18 cellular contexts compared by ENCODE assay signal in the genomic region with DNA sequence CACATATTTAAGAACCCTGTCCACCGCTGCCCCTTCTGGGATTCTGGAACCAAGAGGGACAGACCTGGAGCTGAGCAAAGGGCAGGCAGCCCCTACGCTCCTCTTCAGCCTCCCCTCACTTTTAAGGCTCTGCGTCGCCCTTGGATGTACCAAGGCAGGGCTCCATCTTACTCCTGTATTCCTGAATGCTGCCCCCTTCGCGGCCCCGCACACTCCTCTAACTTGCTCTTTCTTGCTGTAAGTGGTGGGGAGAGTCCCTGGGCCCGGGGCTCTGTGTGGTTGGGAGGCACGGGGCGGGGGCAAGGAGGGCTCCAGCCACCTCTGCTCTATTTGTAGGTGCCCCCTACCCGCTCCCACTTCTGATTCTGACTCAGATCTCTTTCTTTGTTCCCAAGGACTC. TPM values are rescaled to one million over a fixed set of nuclear protein-coding genes. Genes with fewer than 3 reads are reported as not detected.
A peak's percentile ranks its signal among the peaks of the same experiment; 100 is the strongest.
DNase-seq lines count a peak whose midpoint lies in the region; ATAC-seq and TF ChIP-seq lines count a peak whose summit lies in the region.
"Had no signal": no experiment of that assay in that cellular context is flagged by ENCODE, and none has a peak within 500 bp of the region (broad histone marks: within the 10 kb centered on the region; RNA-seq: fewer than 3 reads in every experiment).

No MANE protein-coding gene starts in this region.

- no peak for TF ChIP-seq CTCF in HCT116 (IDR thresholded peaks at IDR 0.05 in 2 of 3, conservative IDR thresholded peaks at IDR 0.05 in 1 of 3; ENCODE audit: borderline replicate concordance in 1 of 3, insufficient read depth in 1 of 3, low read depth in 2 of 3, low read length in 2 of 3)
- no peak for TF ChIP-seq CTCF in MCF 10A (IDR thresholded peaks at IDR 0.05; ENCODE audit: unreplicated experiment)
- no peak for TF ChIP-seq CTCF in right lobe of liver (IDR thresholded peaks at IDR 0.05)
- no peak for TF ChIP-seq CTCF in mesothelial cell of epicardium (IDR thresholded peaks at IDR 0.05; ENCODE audit: unreplicated experiment)

- no peaks in the 10 kb centered on the region for H3K9me3 ChIP-seq in HCT116 (ENCODE audit: control insufficient read depth in 1 of 2, insufficient read depth in 1 of 2, low read depth in 1 of 2, low read length in 2 of 2)
- H3K9me3 ChIP-seq in right lobe of liver = no peaks in the 10 kb centered on the region
- H3K9me3 ChIP-seq: pancreas had no signal

- POLR2A ChIA-PET in HCT116 (lab: Charles Lee) (interaction anchor here (3.3 kb wide), 1 partner anchor 12 kb away, joined by 11 read pairs; no protein-coding TSS in a partner anchor), MCF 10A (lab: Yijun Ruan, JAX) (interaction anchor here (1.1 to 11.5 kb wide), 9 partner anchors 10 to 82 kb away, joined by 3 to 703 read pairs (median 119); a partner anchor contains a TSS)

- peak overlapping the region; percentile 41 for H3K27ac ChIP-seq in HCT116 (ENCODE audit: low read depth, low read length)
- H3K27ac ChIP-seq in right lobe of liver = peak overlapping the region in 2 of 3 donors; percentile 44 to 51
- H3K27ac ChIP-seq in skin epidermis = peak overlapping the region; percentile 24 to 89 (median 81)
- H3K27ac ChIP-seq: hepatocyte, pancreas had no signal

- 75% methylated on average over 2 of the region's 11 CpGs for WGBS in right lobe of liver (ENCODE audit: insufficient coverage, low coverage, low lambda C conversion rate, missing lambda C conversion rate)

- H3K4me1 Mint-ChIP-seq in MCF 10A (ENCODE audit: insufficient read depth, unreplicated experiment) (peaks cover 34% of the 10 kb centered on the region), mesothelial cell of epicardium (peaks cover 12% of the 10 kb centered on the region)

- DNase-seq in HCT116 (ENCODE audit: low read depth, low spot score) (no peak), MCF 10A (ENCODE audit: unreplicated experiment) (no peak), right lobe of liver (peak in 1 of 3 donors; percentile 42), mesothelial cell of epicardium (ENCODE audit: low spot score in 2 of 2, unreplicated experiment in 2 of 2) (no peak), HT-29 (ENCODE audit: low spot score) (no peak), NCI-H2081 treated with DMSO at 0.1 percent for 48 hours (lab: John Stamatoyannopoulos, UW) (no peak), mesenteric fat pad (ENCODE audit: low spot score) (no peak)
- DNase-seq: activated CD4-positive, alpha-beta T cell treated with anti-CD3 and anti-CD28 coated beads for 1 hour; CD4-positive, CD25-positive, alpha-beta regulatory T cell; Kasumi-1 had no signal

- H3K4me1 ChIP-seq in HCT116 (ENCODE audit: control insufficient read depth in 1 of 2, insufficient read depth in 2 of 2, low read length in 2 of 2) (peaks cover 27 to 50% of the 10 kb centered on the region in 2 experiments), right lobe of liver (peaks cover 0 to 7% (median 5%) of the 10 kb centered on the region in 4 donors)

- H3K36me3 ChIP-seq in HCT116 (ENCODE audit: control insufficient read depth in 1 of 2, insufficient read depth in 2 of 2, low read length in 2 of 2) (peaks cover 13 to 16% of the 10 kb centered on the region in 2 experiments), right lobe of liver (no peaks in the 10 kb centered on the region)
- H3K36me3 ChIP-seq: pancreas had no signal

- peak overlapping the region; percentile 79 to 80 for H3K4me3 ChIP-seq in HCT116 (replicated peaks in 1 of 2; ENCODE audit: low read depth in 1 of 2, low read length in 2 of 2)
- no peak overlapping the region for H3K4me3 ChIP-seq in right lobe of liver
- H3K4me3 ChIP-seq in skin epidermis = peak overlapping the region; percentile 27 to 54 (median 37)
- H3K4me3 ChIP-seq: hepatocyte had no signal

- H3K36me3 Mint-ChIP-seq in MCF 10A (ENCODE audit: insufficient read depth, unreplicated experiment) = peaks cover 65% of the 10 kb centered on the region
- H3K36me3 Mint-ChIP-seq in mesothelial cell of epicardium = no peaks in the 10 kb centered on the region
- H3K36me3 Mint-ChIP-seq: CD4-positive, CD25-positive, alpha-beta regulatory T cell had no signal

- no peaks in the 10 kb centered on the region for H3K9me2 ChIP-seq in HCT116 (ENCODE audit: insufficient read depth)

- ATAC-seq in HCT116 (no peak), right lobe of liver (no peak)

- RAD21 ChIA-PET in HCT116 (lab: Charles Lee; ENCODE audit: low non-redundant PET in 1 of 2, low total read pairs in 2 of 2, uncharacterized antibody in 2 of 2, unreplicated experiment in 2 of 2) = interaction anchor here in 1 of 2 experiments (0.7 kb wide), 1 partner anchor 33 kb away, joined by 6 read pairs; no protein-coding TSS in a partner anchor

- peak overlapping the region; percentile 98 for H3K4me3 Mint-ChIP-seq in MCF 10A (ENCODE audit: unreplicated experiment)
- H3K4me3 Mint-ChIP-seq in mesothelial cell of epicardium = no peak overlapping the region
- H3K4me3 Mint-ChIP-seq: CD4-positive, CD25-positive, alpha-beta regulatory T cell; T-helper 1 cell treated with Interleukin-12 subunit alpha and Interleukin-12 subunit beta and Interleukin-4 antibody, amounts not matched to agents 30 μg/mL and 1 μg/mL, for 36 hours had no signal

- H2AFZ ChIP-seq in HCT116 (ENCODE audit: low read depth, low read length, poor library complexity, severe bottlenecking) = no peak overlapping the region
- H2AFZ ChIP-seq: hepatocyte had no signal

- no peak for TF ChIP-seq POLR2A in HCT116 (IDR thresholded peaks at IDR 0.05; ENCODE audit: borderline replicate concordance, extremely low read depth, insufficient read depth, insufficient read length)
- no peak for TF ChIP-seq POLR2A in right lobe of liver (IDR thresholded peaks at IDR 0.05)

- TF ChIP-seq RAD21 in HCT116 (IDR thresholded peaks at IDR 0.05; ENCODE audit: low read depth) = no peak; the same call in 1 of the 2 replicates

- H3K4me2 ChIP-seq in HCT116 (ENCODE audit: low read length) = peak overlapping the region; percentile 99

- BruUV-seq in HCT116 (replicated peaks; lab: Mats Ljungman, UMichigan) (no TSS peak), MCF 10A (replicated peaks; lab: Mats Ljungman, UMichigan) (no TSS peak)

- no peaks in the 10 kb centered on the region for H4K20me1 ChIP-seq in HCT116 (ENCODE audit: insufficient read depth)

- H3K79me2 ChIP-seq in HCT116 (ENCODE audit: insufficient read depth, low read length) = peaks cover 56% of the 10 kb centered on the region
- H3K79me2 ChIP-seq: hepatocyte had no signal

- intact Hi-C loops in HCT116 (cut with micrococcal nuclease) = no loop called here
- intact Hi-C loops in MCF 10A (cut with micrococcal nuclease) = loop anchor here (2.0 kb wide), 1 partner anchor 27 kb away; no protein-coding TSS in a partner anchor
- intact Hi-C loops in right lobe of liver (cut with DNase I) = no loop called here

- H3K27me3 ChIP-seq in HCT116 (ENCODE audit: insufficient read depth, low read length) (no peaks in the 10 kb centered on the region), right lobe of liver (no peaks in the 10 kb centered on the region)
- H3K27me3 ChIP-seq: hepatocyte, pancreas had no signal

- H3K9ac ChIP-seq in HCT116 (ENCODE audit: low read length) = peak overlapping the region; percentile 73

- no peaks in the 10 kb centered on the region for H3K27me3 Mint-ChIP-seq in MCF 10A (ENCODE audit: insufficient read depth, unreplicated experiment)
- H3K27me3 Mint-ChIP-seq in mesothelial cell of epicardium (ENCODE audit: low read depth) = no peaks in the 10 kb centered on the region
- H3K27me3 Mint-ChIP-seq: CD4-positive, CD25-positive, alpha-beta regulatory T cell had no signal

- peak overlapping the region; percentile 97 for H3K27ac Mint-ChIP-seq in MCF 10A (ENCODE audit: low read depth, unreplicated experiment)
- no peak overlapping the region for H3K27ac Mint-ChIP-seq in mesothelial cell of epicardium
- H3K27ac Mint-ChIP-seq: CD4-positive, CD25-positive, alpha-beta regulatory T cell; T-helper 1 cell treated with Interleukin-12 subunit alpha and Interleukin-12 subunit beta and Interleukin-4 antibody, amounts not matched to agents 30 μg/mL and 1 μg/mL, for 36 hours had no signal

- H3K9me3 Mint-ChIP-seq in MCF 10A (ENCODE audit: unreplicated experiment) = no peaks in the 10 kb centered on the region
- no peaks in the 10 kb centered on the region for H3K9me3 Mint-ChIP-seq in mesothelial cell of epicardium
- H3K9me3 Mint-ChIP-seq: T-helper 1 cell treated with Interleukin-12 subunit alpha and Interleukin-12 subunit beta and Interleukin-4 antibody, amounts not matched to agents 30 μg/mL and 1 μg/mL, for 36 hours had no signal

- CTCF ChIA-PET in HCT116 (lab: Charles Lee) = interaction anchor here (1.4 to 3.0 kb wide), 2 partner anchors 24 to 33 kb away, joined by 4 to 17 read pairs; no protein-coding TSS in a partner anchor
- CTCF ChIA-PET in MCF 10A (lab: Yijun Ruan, JAX) = interaction anchor here (1.1 to 3.5 kb wide), 5 partner anchors 14 to 60 kb away, joined by 3 to 22 read pairs (median 5); no protein-coding TSS in a partner anchor

TF ChIP-seq in HCT116, 20 proteins besides CTCF, POLR2A, EP300 and RAD21 (continues in another document):
- TF ChIP-seq ZNF274 (IDR thresholded peaks at IDR 0.05; ENCODE audit: low read depth, low read length) = no peak
- TF ChIP-seq, protein P1, sequence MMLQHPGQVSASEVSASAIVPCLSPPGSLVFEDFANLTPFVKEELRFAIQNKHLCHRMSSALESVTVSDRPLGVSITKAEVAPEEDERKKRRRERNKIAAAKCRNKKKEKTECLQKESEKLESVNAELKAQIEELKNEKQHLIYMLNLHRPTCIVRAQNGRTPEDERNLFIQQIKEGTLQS (IDR thresholded peaks at IDR 0.05) = no peak
- TF ChIP-seq POLR2AphosphoS5 (IDR thresholded peaks at IDR 0.05; ENCODE audit: low read depth, low read length) = no peak
- TF ChIP-seq FOSL1 (IDR thresholded peaks at IDR 0.05; ENCODE audit: low read depth) = no peak
- no peak for TF ChIP-seq EZH2phosphoT487 (IDR thresholded peaks at IDR 0.05; ENCODE audit: borderline replicate concordance)
- TF ChIP-seq TCF7L2 (IDR thresholded peaks at IDR 0.05; ENCODE audit: borderline replicate concordance, extremely low read depth, insufficient read depth, insufficient read length) = no peak

RNA-seq across cellular contexts. Expression of a gene that starts 1.2 kb away (rescaled TPM):
- 36.6 TPM for total RNA-seq in HCT116 (2021; ENCODE audit: unreplicated experiment)
- 7.4 and 9.3 TPM in 2 replicates for polyA plus RNA-seq in HCT116 (2012)
- 387 and 522 TPM in 2 replicates for total RNA-seq in MCF 10A (2022)
- not detected for total RNA-seq in right lobe of liver
- 0.07 TPM in 1 of 3 replicates, not detected in the others for total RNA-seq in mesothelial cell of epicardium
- total RNA-seq in HT-29 (2014; rRNA removed; shearing (Covaris generic)) = 148 and 187 TPM in 2 replicates
- total RNA-seq in mesenteric fat pad = 0.16 TPM
- total RNA-seq: epithelial cell of proximal tubule, hepatocyte, temporal lobe had no signal
- polyA plus RNA-seq: liver, pancreas had no signal

RNA-seq across cellular contexts. Expression of a gene that starts 56.9 kb away (rescaled TPM):
- total RNA-seq in HCT116 (2021; ENCODE audit: unreplicated experiment) = 2.0 TPM
- 0.34 TPM in 1 of 2 replicates, not detected in the other for polyA plus RNA-seq in HCT116 (2012)
- 6.5 and 14.4 TPM in 2 replicates for total RNA-seq in MCF 10A (2022)
- total RNA-seq in right lobe of liver = 100 to 1,000 TPM; 382 to 716 (median 430) TPM
- total RNA-seq in mesothelial cell of epicardium = 106 to 111 TPM (median 108 TPM) in 3 replicates
- total RNA-seq in HT-29 (2014; rRNA removed; shearing (Covaris generic)) = 62.5 and 69.6 TPM in 2 replicates
- total RNA-seq in mesenteric fat pad = 1,107 TPM
- total RNA-seq: OCI-LY7 had no signal

Comparison
In these comparisons a context has a peak if more than half of its experiments do, and no peak if none do; other contexts are left out.
1. H3K4me3 ChIP-seq: peak in HCT116 (2 of 2) and skin epidermis (7 of 7); none in right lobe of liver (0 of 3).
2. RNA of a gene that starts 1.2 kb away (total RNA-seq): 387 to 522 TPM in MCF 10A, 148 to 187 TPM in HT-29 and 36.6 TPM in HCT116 (single experiment); 0.16 TPM in mesenteric fat pad (single experiment), 0.07 TPM in mesothelial cell of epicardium and not detected in right lobe of liver; every median in the first group is over 10 times any median in the second.
3. Peak in every context shown above with its lines, with median percentiles within 50 percentile points of each other: H3K27ac ChIP-seq.